9 cellular contexts compared by ENCODE assay signal in genomic region chr3:195204360-195205166, GRCh38.
A peak's percentile ranks its signal among the peaks of the same experiment; 100 is the strongest.
DNase-seq lines count a peak whose midpoint lies in the region; ATAC-seq and TF ChIP-seq lines count a peak whose summit lies in the region.
"Had no signal": no experiment of that assay in that cellular context is flagged by ENCODE, and none has a peak within 500 bp of the region (broad histone marks: within the 10 kb centered on the region; RNA-seq: fewer than 3 reads in every experiment).

No MANE protein-coding gene starts in this region.

- H3K9me3 ChIP-seq in A673 (ENCODE audit: low read depth, low read length, poor library complexity, severe bottlenecking) (no peaks in the 10 kb centered on the region), mesenchymal stem cell (ENCODE audit: control insufficient read depth, low read length) (no peaks in the 10 kb centered on the region)
- H3K9me3 ChIP-seq: SJCRH30 had no signal

- TF ChIP-seq CTCF in A673 (conservative IDR thresholded peaks at IDR 0.05; ENCODE audit: low read depth, low read length): no peak
- no peak for TF ChIP-seq CTCF in WTC11 (IDR thresholded peaks at IDR 0.05)

- peak overlapping the region; percentile 2 to 97 for H2BK12ac ChIP-seq in mesenchymal stem cell (ENCODE audit: low read length in 2 of 2)

- no peak overlapping the region for H3K4me2 ChIP-seq in mesenchymal stem cell (ENCODE audit: low read length, poor library complexity, severe bottlenecking)

- H2BK120ac ChIP-seq in mesenchymal stem cell (ENCODE audit: low read depth, low read length): no peak overlapping the region

- peak overlapping the region; percentile 40 for H4K91ac ChIP-seq in mesenchymal stem cell (ENCODE audit: low read length)

- H3K36me3 ChIP-seq in A673 (ENCODE audit: insufficient read depth, low read length, poor library complexity, severe bottlenecking): no peaks in the 10 kb centered on the region
- H3K36me3 ChIP-seq in mesenchymal stem cell (ENCODE audit: control insufficient read depth in 1 of 2, insufficient read depth in 2 of 2, low read depth in 1 of 2, low read length in 2 of 2): peaks cover 0 to 11% of the 10 kb centered on the region in 2 experiments
- H3K36me3 ChIP-seq: SJCRH30 had no signal

- H3K4me1 Mint-ChIP-seq in WTC11: peaks cover 23% of the 10 kb centered on the region

- H3K14ac ChIP-seq in mesenchymal stem cell (ENCODE audit: low read length in 2 of 2): peak overlapping the region in 1 of 2 experiments; percentile 53

- POLR2A ChIA-PET in A673 (lab: Charles Lee; ENCODE audit: low non-redundant PET): no interaction called here
- POLR2A ChIA-PET in WTC11 (lab: Charles Lee): no interaction called here

- intact Hi-C loops in A673 (cut with micrococcal nuclease; ENCODE audit: unreplicated experiment): no loop called here

- peaks cover 43% of the 10 kb centered on the region for H3K79me1 ChIP-seq in mesenchymal stem cell (replicated peaks; ENCODE audit: low read length, poor library complexity, severe bottlenecking)

- H2BK15ac ChIP-seq in mesenchymal stem cell (ENCODE audit: low read depth, poor library complexity, severe bottlenecking): peak overlapping the region; percentile 67

- DNase-seq in A673 (ENCODE audit: low spot score) (peak; percentile 77), WTC11 (ENCODE audit: low spot score) (no peak), mesenchymal stem cell (peak; percentile 92), T1000 (lab: John Stamatoyannopoulos, UW) (no peak)

- no peaks in the 10 kb centered on the region for H3K9me3 Mint-ChIP-seq in WTC11

- H2AFZ ChIP-seq in mesenchymal stem cell (ENCODE audit: low read depth, low read length): no peak overlapping the region

- H3K4me3 ChIP-seq in A673 (ENCODE audit: low read depth, low read length, poor library complexity, severe bottlenecking) (no peak overlapping the region), mesenchymal stem cell (ENCODE audit: insufficient read depth in 1 of 2, low read depth in 1 of 2, low read length in 2 of 2) (peak overlapping the region in 1 of 2 experiments; percentile 25)
- H3K4me3 ChIP-seq: SJCRH30 had no signal

- peak overlapping the region; percentile 85 for H3K27ac ChIP-seq in A673 (ENCODE audit: low read depth, low read length, poor library complexity, severe bottlenecking)
- peak overlapping the region; percentile 58 for H3K27ac ChIP-seq in mesenchymal stem cell (ENCODE audit: low read length, poor library complexity, severe bottlenecking)
- H3K27ac ChIP-seq: SJCRH30 had no signal

- peak overlapping the region in 1 of 2 experiments; percentile 45 for H3K4ac ChIP-seq in mesenchymal stem cell (ENCODE audit: low read depth in 1 of 2, low read length in 2 of 2)

- H2BK5ac ChIP-seq in mesenchymal stem cell (ENCODE audit: low read depth, low read length, poor library complexity, severe bottlenecking): no peak overlapping the region

- H2AK5ac ChIP-seq in mesenchymal stem cell (ENCODE audit: low read length, severe bottlenecking): peak overlapping the region; percentile 96

- H3K27me3 ChIP-seq in A673 (replicated peaks; ENCODE audit: insufficient read depth, low read depth, low read length, poor library complexity) (no peaks in the 10 kb centered on the region), mesenchymal stem cell (ENCODE audit: control insufficient read depth in 1 of 2, insufficient read depth in 1 of 2, low read length in 2 of 2) (no peaks in the 10 kb centered on the region)
- H3K27me3 ChIP-seq: SJCRH30 had no signal

- H3K4me1 ChIP-seq in A673 (ENCODE audit: insufficient read depth, low read length, poor library complexity, severe bottlenecking) (peaks cover 36% of the 10 kb centered on the region), mesenchymal stem cell (ENCODE audit: control insufficient read depth, insufficient read depth, low read depth, low read length) (peaks cover 20% of the 10 kb centered on the region)

- TSS peak; percentile 21 for BruUV-seq in A673 (replicated peaks; lab: Mats Ljungman, UMichigan)

- H3K9ac ChIP-seq in mesenchymal stem cell (ENCODE audit: low read length): peak overlapping the region; percentile 55

- H4K8ac ChIP-seq in mesenchymal stem cell (ENCODE audit: low read length): peak overlapping the region; percentile 5

- ATAC-seq in HG02870 (IDR thresholded peaks at IDR 0.05; ENCODE audit: unreplicated experiment) (peak; percentile 42), WTC11 (no peak), HG03342 (IDR thresholded peaks at IDR 0.05; ENCODE audit: unreplicated experiment) (no peak), GM19035 (IDR thresholded peaks at IDR 0.05; ENCODE audit: unreplicated experiment) (no peak), GM18873 (IDR thresholded peaks at IDR 0.05; ENCODE audit: low FRiP score, unreplicated experiment) (no peak)

- H3K27me3 Mint-ChIP-seq in WTC11 (ENCODE audit: low read depth): no peaks in the 10 kb centered on the region

- H3K27ac Mint-ChIP-seq in WTC11: peak overlapping the region; percentile 48

- CTCF ChIA-PET in A673 (lab: Charles Lee) (interaction anchor here (0.6 kb wide), 2 partner anchors 72 to 203 kb away, joined by 3 to 5 read pairs; no protein-coding TSS in a partner anchor), WTC11 (lab: Charles Lee) (interaction anchor here (0.8 to 1.2 kb wide), 3 partner anchors 23 to 82 kb away, joined by 3 to 8 read pairs (median 3); no protein-coding TSS in a partner anchor)

- no peak overlapping the region for H3K4me3 Mint-ChIP-seq in WTC11

- H3K23ac ChIP-seq in mesenchymal stem cell (ENCODE audit: low read length in 2 of 2): no peak overlapping the region

- peak overlapping the region; percentile 15 to 84 for H3K18ac ChIP-seq in mesenchymal stem cell (ENCODE audit: low read depth in 1 of 2, low read length in 2 of 2)

- H3K36me3 Mint-ChIP-seq in WTC11: no peaks in the 10 kb centered on the region; the same call in 1 of the 2 replicates

- 38% methylated on average over 13 of the region's 13 CpGs for WGBS in mesenchymal stem cell

TF ChIP-seq in WTC11, 78 proteins besides CTCF, POLR2A, EP300 and RAD21 (continues in another document):
- TF ChIP-seq PREB (CRISPR knock-in tag; IDR thresholded peaks at IDR 0.05; ENCODE audit: borderline replicate concordance): no peak
- no peak for TF ChIP-seq ZNF138 (CRISPR knock-in tag; conservative IDR thresholded peaks at IDR 0.05)
- TF ChIP-seq ZNF671 (CRISPR knock-in tag; IDR thresholded peaks at IDR 0.05): no peak
- TF ChIP-seq, protein P1, sequence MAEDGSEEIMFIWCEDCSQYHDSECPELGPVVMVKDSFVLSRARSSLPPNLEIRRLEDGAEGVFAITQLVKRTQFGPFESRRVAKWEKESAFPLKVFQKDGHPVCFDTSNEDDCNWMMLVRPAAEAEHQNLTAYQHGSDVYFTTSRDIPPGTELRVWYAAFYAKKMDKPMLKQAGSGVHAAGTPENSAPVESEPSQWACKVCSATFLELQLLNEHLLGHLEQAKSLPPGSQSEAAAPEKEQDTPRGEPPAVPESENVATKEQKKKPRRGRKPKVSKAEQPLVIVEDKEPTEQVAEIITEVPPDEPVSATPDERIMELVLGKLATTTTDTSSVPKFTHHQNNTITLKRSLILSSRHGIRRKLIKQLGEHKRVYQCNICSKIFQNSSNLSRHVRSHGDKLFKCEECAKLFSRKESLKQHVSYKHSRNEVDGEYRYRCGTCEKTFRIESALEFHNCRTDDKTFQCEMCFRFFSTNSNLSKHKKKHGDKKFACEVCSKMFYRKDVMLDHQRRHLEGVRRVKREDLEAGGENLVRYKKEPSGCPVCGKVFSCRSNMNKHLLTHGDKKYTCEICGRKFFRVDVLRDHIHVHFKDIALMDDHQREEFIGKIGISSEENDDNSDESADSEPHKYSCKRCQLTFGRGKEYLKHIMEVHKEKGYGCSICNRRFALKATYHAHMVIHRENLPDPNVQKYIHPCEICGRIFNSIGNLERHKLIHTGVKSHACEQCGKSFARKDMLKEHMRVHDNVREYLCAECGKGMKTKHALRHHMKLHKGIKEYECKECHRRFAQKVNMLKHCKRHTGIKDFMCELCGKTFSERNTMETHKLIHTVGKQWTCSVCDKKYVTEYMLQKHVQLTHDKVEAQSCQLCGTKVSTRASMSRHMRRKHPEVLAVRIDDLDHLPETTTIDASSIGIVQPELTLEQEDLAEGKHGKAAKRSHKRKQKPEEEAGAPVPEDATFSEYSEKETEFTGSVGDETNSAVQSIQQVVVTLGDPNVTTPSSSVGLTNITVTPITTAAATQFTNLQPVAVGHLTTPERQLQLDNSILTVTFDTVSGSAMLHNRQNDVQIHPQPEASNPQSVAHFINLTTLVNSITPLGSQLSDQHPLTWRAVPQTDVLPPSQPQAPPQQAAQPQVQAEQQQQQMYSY (CRISPR knock-in tag; IDR thresholded peaks at IDR 0.05): no peak
- TF ChIP-seq JUN (CRISPR knock-in tag; IDR thresholded peaks at IDR 0.05): no peak

Comparison
In these comparisons a context has a peak if more than half of its experiments do, and no peak if none do; other contexts are left out.
1. DNase-seq: peak in A673 (single experiment) and mesenchymal stem cell (single experiment); none in WTC11 (single experiment) and T1000 (single experiment).